27 cellular contexts compared by ENCODE assay signal in genomic region chr18:12441475-12442035, GRCh38. TPM values are rescaled to one million over a fixed set of nuclear protein-coding genes. Genes with fewer than 3 reads are reported as not detected.
"Had no signal": no experiment of that assay in that cellular context is flagged by ENCODE, and none has a peak within 500 bp of the region (broad histone marks: within the 10 kb centered on the region; RNA-seq: fewer than 3 reads in every experiment).

No MANE protein-coding gene starts in this region.

- H3K27me3 Mint-ChIP-seq: activated CD4-positive, alpha-beta memory T cell treated with anti-CD3 and anti-CD28 coated beads, Interleukin-2, amount 10 ng/mL, durations not matched to agents 7 days and 5 days; activated CD4-positive, alpha-beta T cell treated with anti-CD3 and anti-CD28 coated beads, Interleukin-2, amount 10 ng/mL, durations not matched to agents 24 days and 14 days; activated naive CD4-positive, alpha-beta T cell treated with anti-CD3 and anti-CD28 coated beads, Interleukin-2, amount 50 U/mL, for 24 hours; stimulated activated naive CD8-positive, alpha-beta T cell treated with anti-CD3 and anti-CD28 coated beads, Interleukin-15, amount 100 ng/mL, for 72 hours had no signal

- DNase-seq: activated CD4-positive, alpha-beta memory T cell treated with anti-CD3 and anti-CD28 coated beads, Interleukin-2, amount 10 ng/mL, durations not matched to agents 7 days and 5 days; activated CD4-positive, alpha-beta T cell treated with anti-CD3 and anti-CD28 coated beads, Interleukin-2, amount 10 ng/mL, durations not matched to agents 24 days and 14 days; activated gamma-delta T cell; anterior cingulate cortex; dermis blood vessel endothelial cell; effector CD8-positive, alpha-beta T cell; foreskin keratinocyte; kidney glomerular epithelial cell; left ventricle myocardium inferior; natural killer cell; ovary; psoas muscle; right cardiac atrium; stimulated activated CD4-positive, alpha-beta T cell treated with anti-CD3 and anti-CD28 coated beads, Interleukin-1b, Interleukin-23, amount 100 ng/mL, for 48 hours; stimulated activated naive CD8-positive, alpha-beta T cell treated with anti-CD3 and anti-CD28 coated beads, Interleukin-15, amount 100 ng/mL, for 72 hours had no signal

- ATAC-seq: activated CD4-positive, CD25-positive, alpha-beta regulatory T cell treated with anti-CD3 and anti-CD28 coated beads, Interleukin-2, amount 50 U/mL, for 24 hours; body of pancreas; foreskin keratinocyte; psoas muscle; right cardiac atrium; stimulated activated effector memory CD8-positive, alpha-beta T cell treated with anti-CD3 and anti-CD28 coated beads, Interleukin-12 subunit alpha, Interleukin-12 subunit beta, amount 100 ng/mL, for 72 hours; stimulated activated naive CD8-positive, alpha-beta T cell treated with anti-CD3 and anti-CD28 coated beads, Interleukin-15, amount 100 ng/mL, for 72 hours had no signal

- H3K4me3 Mint-ChIP-seq: activated CD4-positive, alpha-beta memory T cell treated with anti-CD3 and anti-CD28 coated beads, Interleukin-2, amount 10 ng/mL, durations not matched to agents 7 days and 5 days; activated CD4-positive, alpha-beta T cell treated with anti-CD3 and anti-CD28 coated beads, Interleukin-2, amount 10 ng/mL, durations not matched to agents 24 days and 14 days; activated naive CD4-positive, alpha-beta T cell treated with anti-CD3 and anti-CD28 coated beads, Interleukin-2, amount 50 U/mL, for 24 hours; activated T-helper 1 cell treated with anti-CD3 and anti-CD28 coated beads, Interleukin-12 subunit alpha, Interleukin-12 subunit beta, Interleukin-2, Interleukin-4 antibody, amounts not matched to agents 30 ng/mL and 10 ng/mL and 1 ng/mL, durations not matched to agents 14 hours and 24 hours and 36 hours; mesothelial cell of epicardium; natural killer cell; stimulated activated effector memory CD8-positive, alpha-beta T cell treated with anti-CD3 and anti-CD28 coated beads, Interleukin-12 subunit alpha, Interleukin-12 subunit beta, amount 100 ng/mL, for 72 hours; stimulated activated naive CD8-positive, alpha-beta T cell treated with anti-CD3 and anti-CD28 coated beads, Interleukin-15, amount 100 ng/mL, for 72 hours; T-helper 2 cell treated with Interferon-gamma antibody and Interleukin-4, amounts not matched to agents 5 μg/mL and 100 μg/mL, for 36 hours had no signal

- H3K36me3 ChIP-seq: neutrophil, ovary, vagina had no signal

- H3K27ac ChIP-seq: body of pancreas, foreskin keratinocyte, hepatocyte, left ventricle myocardium inferior, neutrophil, ovary, psoas muscle, tibial artery, vagina, VCaP had no signal

- H2AFZ ChIP-seq: hepatocyte had no signal

- H3K9me3 Mint-ChIP-seq: activated CD4-positive, alpha-beta memory T cell treated with anti-CD3 and anti-CD28 coated beads, Interleukin-2, amount 10 ng/mL, durations not matched to agents 7 days and 5 days; activated CD4-positive, alpha-beta T cell treated with anti-CD3 and anti-CD28 coated beads, Interleukin-2, amount 10 ng/mL, durations not matched to agents 24 days and 14 days; activated naive CD4-positive, alpha-beta T cell treated with anti-CD3 and anti-CD28 coated beads, Interleukin-2, amount 50 U/mL, for 24 hours; activated T-helper 1 cell treated with anti-CD3 and anti-CD28 coated beads, Interleukin-12 subunit alpha, Interleukin-12 subunit beta, Interleukin-2, Interleukin-4 antibody, amounts not matched to agents 30 ng/mL and 10 ng/mL and 1 ng/mL, durations not matched to agents 14 hours and 24 hours and 36 hours; natural killer cell; stimulated activated effector memory CD8-positive, alpha-beta T cell treated with anti-CD3 and anti-CD28 coated beads, Interleukin-12 subunit alpha, Interleukin-12 subunit beta, amount 100 ng/mL, for 72 hours; stimulated activated naive CD8-positive, alpha-beta T cell treated with anti-CD3 and anti-CD28 coated beads, Interleukin-15, amount 100 ng/mL, for 72 hours; T-helper 2 cell treated with Interferon-gamma antibody and Interleukin-4, amounts not matched to agents 5 μg/mL and 100 μg/mL, for 36 hours had no signal

- H3K27ac Mint-ChIP-seq: activated CD4-positive, alpha-beta memory T cell treated with anti-CD3 and anti-CD28 coated beads, Interleukin-2, amount 10 ng/mL, durations not matched to agents 7 days and 5 days; activated CD4-positive, alpha-beta T cell treated with anti-CD3 and anti-CD28 coated beads, Interleukin-2, amount 10 ng/mL, durations not matched to agents 24 days and 14 days; activated naive CD4-positive, alpha-beta T cell treated with anti-CD3 and anti-CD28 coated beads, Interleukin-2, amount 50 U/mL, for 24 hours; activated T-helper 1 cell treated with anti-CD3 and anti-CD28 coated beads, Interleukin-12 subunit alpha, Interleukin-12 subunit beta, Interleukin-2, Interleukin-4 antibody, amounts not matched to agents 30 ng/mL and 10 ng/mL and 1 ng/mL, durations not matched to agents 14 hours and 24 hours and 36 hours; mesothelial cell of epicardium; natural killer cell; stimulated activated effector memory CD8-positive, alpha-beta T cell treated with anti-CD3 and anti-CD28 coated beads, Interleukin-12 subunit alpha, Interleukin-12 subunit beta, amount 100 ng/mL, for 72 hours; stimulated activated naive CD8-positive, alpha-beta T cell treated with anti-CD3 and anti-CD28 coated beads, Interleukin-15, amount 100 ng/mL, for 72 hours; T-helper 2 cell treated with Interferon-gamma antibody and Interleukin-4, amounts not matched to agents 5 μg/mL and 100 μg/mL, for 36 hours had no signal

- H3K4me1 Mint-ChIP-seq: activated naive CD4-positive, alpha-beta T cell treated with anti-CD3 and anti-CD28 coated beads, Interleukin-2, amount 50 U/mL, for 24 hours; mesothelial cell of epicardium; natural killer cell; stimulated activated naive CD8-positive, alpha-beta T cell treated with anti-CD3 and anti-CD28 coated beads, Interleukin-15, amount 100 ng/mL, for 72 hours had no signal

- H3K4me1 ChIP-seq: body of pancreas, foreskin keratinocyte, left ventricle myocardium inferior, psoas muscle, tibial artery, vagina had no signal

- H3K27me3 ChIP-seq: body of pancreas, foreskin keratinocyte, hepatocyte, neutrophil, ovary, tibial artery, vagina had no signal

- H3K36me3 Mint-ChIP-seq: natural killer cell; stimulated activated effector memory CD8-positive, alpha-beta T cell treated with anti-CD3 and anti-CD28 coated beads, Interleukin-12 subunit alpha, Interleukin-12 subunit beta, amount 100 ng/mL, for 72 hours had no signal

- H3K4me3 ChIP-seq: body of pancreas, hepatocyte, left ventricle myocardium inferior, ovary, psoas muscle, tibial artery, vagina had no signal

- H3K9me3 ChIP-seq: neutrophil had no signal

- H3K4me2 ChIP-seq: hepatocyte had no signal

RNA-seq across cellular contexts. Expression of gene PRELID3A, which starts 33.8 kb away (rescaled TPM):
- total RNA-seq: body of pancreas, natural killer cell had no signal
